In genomic region chr5:35598707-35599370, GRCh38 we compare ENCODE assay signal across 16 cellular contexts. TPM values are rescaled to one million over a fixed set of nuclear protein-coding genes. Genes with fewer than 3 reads are reported as not detected.
A peak's percentile ranks its signal among the peaks of the same experiment; 100 is the strongest.
DNase-seq lines count a peak whose midpoint lies in the region; ATAC-seq and TF ChIP-seq lines count a peak whose summit lies in the region.
"Had no signal": no experiment of that assay in that cellular context is flagged by ENCODE, and none has a peak within 500 bp of the region (broad histone marks: within the 10 kb centered on the region; RNA-seq: fewer than 3 reads in every experiment).

No MANE protein-coding gene starts in this region.

- H3K4me1 ChIP-seq in endodermal cell (ENCODE audit: control insufficient read depth, insufficient read depth, low read length) (no peaks in the 10 kb centered on the region), stomach (no peaks in the 10 kb centered on the region), heart left ventricle (no peaks in the 10 kb centered on the region)

- peaks cover 45% of the 10 kb centered on the region for H3K9me3 ChIP-seq in endodermal cell (ENCODE audit: control insufficient read depth, low read length)
- H3K9me3 ChIP-seq in stomach = no peaks in the 10 kb centered on the region
- peaks cover 0 to 14% (median 0%) of the 10 kb centered on the region in 12 donors for H3K9me3 ChIP-seq in heart left ventricle
- H3K9me3 ChIP-seq: HAP-1, thoracic aorta had no signal

- DNase-seq in H4 (ENCODE audit: low spot score) (peak; percentile 15), NCI-H526 (lab: John Stamatoyannopoulos, UW) (peak; percentile 14 to 19), endodermal cell (peak; percentile 81), stomach (peak; percentile 38), heart left ventricle (no peak)
- DNase-seq in effector CD4-positive, alpha-beta T cell = no peak
- DNase-seq: DMS79, foreskin fibroblast, mammary epithelial cell, NCI-H1417 treated with DMSO at 0.1 percent for 48 hours, Right ventricle myocardium superior had no signal

- ATAC-seq in stimulated activated memory B cell treated with anti-CD40 and anti-IgM and Interleukin-4, amounts not matched to agents 10 μg/mL and 1 μg/mL and 100 μg/mL, for 72 hours = no peak
- ATAC-seq in heart left ventricle = no peak
- ATAC-seq: activated CD4-positive, CD25-positive, alpha-beta regulatory T cell treated with anti-CD3 and anti-CD28 coated beads, Interleukin-2, amount 50 U/mL, for 24 hours had no signal

- H3K27me3 ChIP-seq in endodermal cell (ENCODE audit: control insufficient read depth, insufficient read depth, low read length, poor library complexity, severe bottlenecking) = no peaks in the 10 kb centered on the region
- no peaks in the 10 kb centered on the region for H3K27me3 ChIP-seq in stomach
- H3K27me3 ChIP-seq in heart left ventricle = peaks cover 0 to 4% (median 0%) of the 10 kb centered on the region in 9 donors

- H3K4me1 Mint-ChIP-seq in endodermal cell = peaks cover 16% of the 10 kb centered on the region
- H3K4me1 Mint-ChIP-seq in stimulated activated memory B cell treated with anti-CD40 and anti-IgM and Interleukin-4, amounts not matched to agents 10 μg/mL and 1 μg/mL and 100 μg/mL, for 72 hours = no peaks in the 10 kb centered on the region
- H3K4me1 Mint-ChIP-seq: central memory CD8-positive, alpha-beta T cell had no signal

- no peak for TF ChIP-seq EP300 in stomach (IDR thresholded peaks at IDR 0.05)

- H3K9ac ChIP-seq in endodermal cell (ENCODE audit: extremely low read depth, low read length, poor library complexity, severe bottlenecking) = no peak overlapping the region

- H3K4me3 ChIP-seq in endodermal cell (ENCODE audit: low read length) (peak overlapping the region; percentile 41), stomach (no peak overlapping the region), heart left ventricle (no peak overlapping the region)
- H3K4me3 ChIP-seq: HAP-1, thoracic aorta had no signal

- H3K36me3 ChIP-seq in endodermal cell (ENCODE audit: control insufficient read depth, insufficient read depth, low read length) (no peaks in the 10 kb centered on the region), stomach (no peaks in the 10 kb centered on the region), heart left ventricle (no peaks in the 10 kb centered on the region)
- H3K36me3 ChIP-seq: HAP-1, thoracic aorta had no signal

- H3K27ac Mint-ChIP-seq in endodermal cell = no peak overlapping the region
- H3K27ac Mint-ChIP-seq in stimulated activated memory B cell treated with anti-CD40 and anti-IgM and Interleukin-4, amounts not matched to agents 10 μg/mL and 1 μg/mL and 100 μg/mL, for 72 hours = no peak overlapping the region

- no peak overlapping the region for H3K4me3 Mint-ChIP-seq in endodermal cell
- H3K4me3 Mint-ChIP-seq in stimulated activated memory B cell treated with anti-CD40 and anti-IgM and Interleukin-4, amounts not matched to agents 10 μg/mL and 1 μg/mL and 100 μg/mL, for 72 hours = no peak overlapping the region
- H3K4me3 Mint-ChIP-seq: central memory CD8-positive, alpha-beta T cell had no signal

- TF ChIP-seq CTCF in endodermal cell (conservative IDR thresholded peaks at IDR 0.05) = peak; percentile 63
- TF ChIP-seq CTCF in stomach (IDR thresholded peaks at IDR 0.05) = no peak
- no peak for TF ChIP-seq CTCF in heart left ventricle (IDR thresholded peaks at IDR 0.05)

- 92 to 100% methylated on average over 2 of the region's 2 CpGs for WGBS in endodermal cell (ENCODE audit: insufficient coverage in 1 of 2, insufficient read length in 1 of 2), 2 experiments
- 92 to 100% (median 96%) methylated on average over 2 of the region's 2 CpGs for WGBS in stomach, 5 donors
- WGBS in heart left ventricle, 4 donors = 79 to 89% (median 87%) methylated on average over 2 of the region's 2 CpGs

- peaks cover 47% of the 10 kb centered on the region for H3K9me3 Mint-ChIP-seq in endodermal cell
- peaks cover 6% of the 10 kb centered on the region for H3K9me3 Mint-ChIP-seq in stimulated activated memory B cell treated with anti-CD40 and anti-IgM and Interleukin-4, amounts not matched to agents 10 μg/mL and 1 μg/mL and 100 μg/mL, for 72 hours

- intact Hi-C loops in stomach (cut with DNase I; ENCODE audit: low total_unique reads) (no loop called here), heart left ventricle (cut with DNase I) (no loop called here)

- peaks cover 15% of the 10 kb centered on the region for H3K27me3 Mint-ChIP-seq in endodermal cell (ENCODE audit: insufficient read depth)
- H3K27me3 Mint-ChIP-seq in stimulated activated memory B cell treated with anti-CD40 and anti-IgM and Interleukin-4, amounts not matched to agents 10 μg/mL and 1 μg/mL and 100 μg/mL, for 72 hours = no peaks in the 10 kb centered on the region

- TF ChIP-seq POLR2A in stomach (IDR thresholded peaks at IDR 0.05) (no peak), heart left ventricle (IDR thresholded peaks at IDR 0.05) (no peak)

- H3K27ac ChIP-seq in endodermal cell (ENCODE audit: low read depth, low read length) = no peak overlapping the region
- H3K27ac ChIP-seq in stomach = no peak overlapping the region
- no peak overlapping the region for H3K27ac ChIP-seq in heart left ventricle
- H3K27ac ChIP-seq: thoracic aorta had no signal

- H3K36me3 Mint-ChIP-seq in endodermal cell (ENCODE audit: low read depth) = no peaks in the 10 kb centered on the region
- H3K36me3 Mint-ChIP-seq in stimulated activated memory B cell treated with anti-CD40 and anti-IgM and Interleukin-4, amounts not matched to agents 10 μg/mL and 1 μg/mL and 100 μg/mL, for 72 hours = no peaks in the 10 kb centered on the region

RNA-seq across cellular contexts. Expression of gene SPEF2, which starts 18.8 kb away (rescaled TPM):
- 5.0 and 7.8 TPM in 2 replicates for total RNA-seq in H4 (2014; rRNA removed; shearing (Covaris generic))
- total RNA-seq in endodermal cell (1 to 10 TPM; 3.3 to 4.0 TPM), stomach (10 to 100 TPM in 3 of 5 donors, 1 to 10 TPM in 2; 2.3 to 25.4 (median 10.3) TPM), heart left ventricle (1 to 10 TPM in 6 of 9 donors, under 1 TPM in 3; 0.69 to 4.1 (median 1.5) TPM)
- polyA plus RNA-seq in endodermal cell (2013, experiment 1 of 2) = 4.1 TPM
- polyA plus RNA-seq in endodermal cell (2013, experiment 2 of 2) = 5.3 TPM
- polyA plus RNA-seq in stomach (1 to 10 TPM; 1.5 to 2.0 (median 1.7) TPM), heart left ventricle (under 1 TPM; 0.46 to 0.60 TPM)

Comparison
In these comparisons a context has a peak if more than half of its experiments do, and no peak if none do; other contexts are left out.
1. DNase-seq: peak in H4 (single experiment), NCI-H526 (2 of 2), endodermal cell (single experiment) and stomach (single experiment); none in effector CD4-positive, alpha-beta T cell (single experiment) and heart left ventricle (0 of 5).